Comparison of ENCODE assay signal across 17 cellular contexts in the genomic region with DNA sequence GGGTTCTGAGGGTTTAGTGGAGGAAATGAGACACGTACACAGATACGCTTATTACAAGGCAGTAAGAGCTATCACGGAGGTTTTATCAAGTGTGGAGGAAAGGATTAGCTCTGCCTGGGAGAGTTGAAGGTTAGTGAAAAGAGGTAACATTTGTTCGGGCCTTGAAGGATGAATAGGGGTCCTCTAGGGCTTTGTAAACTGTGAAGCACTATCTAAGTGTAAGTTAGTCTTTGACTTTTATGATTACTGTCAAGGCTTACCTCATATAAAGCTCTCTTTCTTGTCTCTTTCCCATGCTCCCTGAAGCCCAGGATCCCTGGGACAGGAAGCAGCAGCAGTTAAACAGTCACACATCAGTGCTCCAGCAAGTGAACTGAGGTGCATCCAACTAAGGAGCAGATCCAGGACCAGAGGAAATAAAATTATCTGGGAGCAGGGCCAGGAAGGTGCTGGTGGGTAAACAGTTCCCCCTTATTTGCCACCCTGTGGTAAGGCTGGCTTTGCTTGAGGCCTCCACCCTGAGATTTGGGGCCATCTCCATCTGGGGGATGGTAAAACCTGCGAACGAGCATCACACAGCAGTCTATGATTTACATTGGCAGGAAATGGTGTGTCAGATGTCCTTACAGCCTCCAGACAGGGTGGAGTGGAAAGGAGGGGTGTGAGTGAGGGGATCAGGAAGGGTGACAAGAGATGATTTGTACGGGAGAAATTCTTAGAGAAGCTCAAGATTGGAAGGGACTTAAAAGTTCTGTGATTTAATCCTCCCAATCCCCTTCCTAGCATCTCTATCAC. TPM values are rescaled to one million over a fixed set of nuclear protein-coding genes. Genes with fewer than 3 reads are reported as not detected.
A peak's percentile ranks its signal among the peaks of the same experiment; 100 is the strongest.
DNase-seq lines count a peak whose midpoint lies in the region; ATAC-seq and TF ChIP-seq lines count a peak whose summit lies in the region.
"Had no signal": no experiment of that assay in that cellular context is flagged by ENCODE, and none has a peak within 500 bp of the region (broad histone marks: within the 10 kb centered on the region; RNA-seq: fewer than 3 reads in every experiment).

No MANE protein-coding gene starts in this region.

- TF ChIP-seq CTCF in CD4-positive, alpha-beta T cell (IDR thresholded peaks at IDR 0.05) = no peak

- H3K9me3 Mint-ChIP-seq in CD4-positive, alpha-beta T cell = no peaks in the 10 kb centered on the region
- H3K9me3 Mint-ChIP-seq: activated CD4-positive, alpha-beta memory T cell treated with anti-CD3 and anti-CD28 coated beads for 36 hours had no signal

- CTCF ChIA-PET in CD4-positive, alpha-beta T cell (lab: Charles Lee) = no interaction called here

- ATAC-seq in CD4-positive, alpha-beta T cell (ENCODE audit: poor library complexity) = no peak
- ATAC-seq in GM18519 (IDR thresholded peaks at IDR 0.05; ENCODE audit: low FRiP score, unreplicated experiment) = no peak
- ATAC-seq: GM12878, HCT116, T-helper 17 cell had no signal

- intact Hi-C loops in CD4-positive, alpha-beta T cell (cut with DNase I, micrococcal nuclease) = no loop called here

- peak; percentile 95 for DNase-seq in DMS53 treated with DMSO at 0.1 percent for 48 hours (lab: John Stamatoyannopoulos, UW; ENCODE audit: unreplicated experiment)
- peak; percentile 33 for DNase-seq in SK-N-DZ (ENCODE audit: low spot score)
- peak; percentile 86 for DNase-seq in left kidney (ENCODE audit: low read depth, low spot score)
- DNase-seq in CD4-positive, alpha-beta T cell = no peak
- DNase-seq in stimulated activated CD8-positive, alpha-beta memory T cell treated with anti-CD3 and anti-CD28 coated beads, Interleukin-4, amount 100 ng/mL, for 48 hours = no peak
- DNase-seq in NCI-H1930 (lab: John Stamatoyannopoulos, UW) = no peak
- DNase-seq: activated CD4-positive, alpha-beta memory T cell treated with anti-CD3 and anti-CD28 coated beads for 36 hours; activated naive CD4-positive, alpha-beta T cell; central memory CD4-positive, alpha-beta T cell; COR-L47; NK-92 treated with Interleukin-12 subunit alpha and Interleukin-12 subunit beta, amount 100 ng/mL, for 24 hours; T-helper 17 cell had no signal

- POLR2A ChIA-PET in CD4-positive, alpha-beta T cell (lab: Charles Lee) = no interaction called here

- peak overlapping the region; percentile 43 for H3K27ac ChIP-seq in KOPT-K1 (ENCODE audit: low read depth, low read length, poor library complexity, severe bottlenecking)
- no peak overlapping the region for H3K27ac ChIP-seq in CD4-positive, alpha-beta T cell (ENCODE audit: low read depth, low read length)
- H3K27ac ChIP-seq: KMS-11 had no signal

- H3K4me1 Mint-ChIP-seq in CD4-positive, alpha-beta T cell (ENCODE audit: low read depth) = no peaks in the 10 kb centered on the region
- H3K4me1 Mint-ChIP-seq: T-helper 17 cell had no signal

- no peaks in the 10 kb centered on the region for H3K27me3 Mint-ChIP-seq in CD4-positive, alpha-beta T cell
- H3K27me3 Mint-ChIP-seq: activated CD4-positive, alpha-beta memory T cell treated with anti-CD3 and anti-CD28 coated beads for 36 hours had no signal

- H3K9me3 ChIP-seq in KOPT-K1 (ENCODE audit: insufficient read depth, low read length, poor library complexity, severe bottlenecking) = no peaks in the 10 kb centered on the region
- H3K9me3 ChIP-seq in CD4-positive, alpha-beta T cell (ENCODE audit: control insufficient read depth, low read length) = no peaks in the 10 kb centered on the region

- H3K27me3 ChIP-seq in CD4-positive, alpha-beta T cell (ENCODE audit: control insufficient read depth, insufficient read depth, low read length) = no peaks in the 10 kb centered on the region

- no peaks in the 10 kb centered on the region for H3K36me3 ChIP-seq in KOPT-K1 (ENCODE audit: insufficient read depth, low read length)

- H3K36me3 Mint-ChIP-seq in CD4-positive, alpha-beta T cell (ENCODE audit: low read depth) = no peaks in the 10 kb centered on the region
- H3K36me3 Mint-ChIP-seq: activated CD4-positive, alpha-beta memory T cell treated with anti-CD3 and anti-CD28 coated beads for 36 hours had no signal

- no peak overlapping the region for H3K27ac Mint-ChIP-seq in CD4-positive, alpha-beta T cell
- H3K27ac Mint-ChIP-seq: activated CD4-positive, alpha-beta memory T cell treated with anti-CD3 and anti-CD28 coated beads for 36 hours; T-helper 17 cell had no signal

- no peak overlapping the region for H3K4me3 Mint-ChIP-seq in CD4-positive, alpha-beta T cell
- H3K4me3 Mint-ChIP-seq: activated CD4-positive, alpha-beta memory T cell treated with anti-CD3 and anti-CD28 coated beads for 36 hours; T-helper 17 cell had no signal

RNA-seq across cellular contexts. Expression of gene GVQW3, which starts 27.2 kb away (rescaled TPM):
- polyA plus RNA-seq in SK-N-DZ (2014; cell fraction: cytosol; rRNA removed) = 25.4 and 33.8 TPM in 2 replicates
- 21.9 and 46.6 TPM in 2 replicates for polyA plus RNA-seq in SK-N-DZ (2014; cell fraction: nucleus; rRNA removed)
- total RNA-seq in CD4-positive, alpha-beta T cell = 1 to 10 TPM; 1.8 TPM

RNA-seq across cellular contexts. Expression of gene THAP12, which starts 27.4 kb away (rescaled TPM):
- 121 and 123 TPM in 2 replicates for polyA plus RNA-seq in SK-N-DZ (2014; cell fraction: cytosol; rRNA removed)
- polyA plus RNA-seq in SK-N-DZ (2014; cell fraction: nucleus; rRNA removed) = 70.1 and 70.4 TPM in 2 replicates
- total RNA-seq in CD4-positive, alpha-beta T cell = 10 to 100 TPM; 34.8 to 36.3 TPM

RNA-seq across cellular contexts. Expression of gene EMSY, which starts 36.5 kb away (rescaled TPM):
- 19.1 and 20.0 TPM in 2 replicates for polyA plus RNA-seq in SK-N-DZ (2014; cell fraction: cytosol; rRNA removed)
- polyA plus RNA-seq in SK-N-DZ (2014; cell fraction: nucleus; rRNA removed) = 18.1 and 19.7 TPM in 2 replicates
- total RNA-seq in CD4-positive, alpha-beta T cell = 10 to 100 TPM; 20.9 to 21.8 TPM

Comparison
In these comparisons a context has a peak if more than half of its experiments do, and no peak if none do; other contexts are left out.
1. DNase-seq: peak in DMS53 treated with DMSO at 0.1 percent for 48 hours (single experiment), SK-N-DZ (single experiment) and left kidney (single experiment); none in CD4-positive, alpha-beta T cell (0 of 10), stimulated activated CD8-positive, alpha-beta memory T cell treated with anti-CD3 and anti-CD28 coated beads, Interleukin-4, amount 100 ng/mL, for 48 hours (single experiment) and NCI-H1930 (0 of 2).